14 cellular contexts compared by ENCODE assay signal in genomic region chr2:170576296-170576695, GRCh38.
DNase-seq lines count a peak whose midpoint lies in the region; TF ChIP-seq lines count a peak whose summit lies in the region.
"Had no signal": no experiment of that assay in that cellular context is flagged by ENCODE, and none has a peak within 500 bp of the region (broad histone marks: within the 10 kb centered on the region; RNA-seq: fewer than 3 reads in every experiment).

No MANE protein-coding gene starts in this region.

- intact Hi-C loops in dorsolateral prefrontal cortex (cut with DNase I): loop anchor here (5.0 to 10.0 kb wide), 2 partner anchors 89 to 91 kb away; no protein-coding TSS in a partner anchor

- H3K18ac ChIP-seq in neuronal stem cell (ENCODE audit: low read length): no peak overlapping the region

- H3K4ac ChIP-seq in neuronal stem cell (ENCODE audit: low read length): no peak overlapping the region

- no peaks in the 10 kb centered on the region for H3K36me3 ChIP-seq in neuronal stem cell (replicated peaks in 1 of 2; ENCODE audit: control insufficient read depth in 2 of 2, insufficient read depth in 2 of 2, low read length in 2 of 2)
- H3K36me3 ChIP-seq: BLaER1, HAP-1 had no signal

- H4K91ac ChIP-seq in neuronal stem cell (ENCODE audit: low read depth, low read length, poor library complexity): no peak overlapping the region

- H3K27me3 ChIP-seq in neuronal stem cell (ENCODE audit: control insufficient read depth in 3 of 3, insufficient read depth in 3 of 3, low read depth in 1 of 3, low read length in 3 of 3) (no peaks in the 10 kb centered on the region), dorsolateral prefrontal cortex (peaks cover 0 to 4% (median 0%) of the 10 kb centered on the region in 45 donors)
- H3K27me3 ChIP-seq: BLaER1 had no signal

- H3K79me1 ChIP-seq in neuronal stem cell (ENCODE audit: low read depth, low read length): no peaks in the 10 kb centered on the region

- DNase-seq in LHCN-M2 (ENCODE audit: low read depth): peak; percentile 6
- peak; percentile 42 for DNase-seq in globus pallidus (ENCODE audit: low spot score)
- DNase-seq in neuronal stem cell (ENCODE audit: low spot score): no peak
- no peak for DNase-seq in NK-92 treated with Interleukin-12 subunit alpha and Interleukin-12 subunit beta, amount 100 ng/mL, for 24 hours (lab: John Stamatoyannopoulos, UW)
- DNase-seq in dorsolateral prefrontal cortex: no peak
- no peak for DNase-seq in NCI-H1092 treated with DMSO at 0.1 percent for 48 hours (lab: John Stamatoyannopoulos, UW)
- DNase-seq in SKM-1 treated with dmso at 0.1 percent for 144 hours (lab: John Stamatoyannopoulos, UW; ENCODE audit: unreplicated experiment): no peak
- DNase-seq: CD8-positive, alpha-beta memory T cell; DMS53; GF-D8; GOT3 had no signal

- no peak overlapping the region for H3K23ac ChIP-seq in neuronal stem cell (ENCODE audit: low read depth, low read length, poor library complexity)

- no peak overlapping the region for H4K8ac ChIP-seq in neuronal stem cell (ENCODE audit: low read depth, low read length)

- no peak overlapping the region for H2BK15ac ChIP-seq in neuronal stem cell (ENCODE audit: low read length)

- H3K14ac ChIP-seq in neuronal stem cell (ENCODE audit: low read length): no peak overlapping the region

- no peaks in the 10 kb centered on the region for H3K4me1 ChIP-seq in neuronal stem cell (ENCODE audit: control insufficient read depth in 2 of 2, insufficient read depth in 1 of 2, low read depth in 1 of 2, low read length in 2 of 2)
- H3K4me1 ChIP-seq: A549, BLaER1, HAP-1 had no signal

- WGBS in neuronal stem cell (ENCODE audit: extremely low coverage in 2 of 2, insufficient read length in 2 of 2, insufficient replicate concordance in 1 of 2), 2 donors: no CpG with 5 or more reads among the region's 7 CpGs

- H3K4me3 ChIP-seq in neuronal stem cell (ENCODE audit: low read length in 2 of 2): no peak overlapping the region
- H3K4me3 ChIP-seq in dorsolateral prefrontal cortex: no peak overlapping the region
- H3K4me3 ChIP-seq: A549, BLaER1, HAP-1 had no signal

- H2BK120ac ChIP-seq in neuronal stem cell (ENCODE audit: low read depth, low read length): no peak overlapping the region

- H3K9ac ChIP-seq in neuronal stem cell (ENCODE audit: low read depth, low read length, poor library complexity): no peak overlapping the region
- H3K9ac ChIP-seq: BLaER1 had no signal

- no peak overlapping the region for H3K4me2 ChIP-seq in neuronal stem cell (ENCODE audit: insufficient read depth, low read length, poor library complexity, severe bottlenecking)
- H3K4me2 ChIP-seq: A549, BLaER1 had no signal

- no peak overlapping the region for H2BK12ac ChIP-seq in neuronal stem cell (ENCODE audit: low read length)

- H2AFZ ChIP-seq in neuronal stem cell (ENCODE audit: low read length): peak overlapping the region; percentile 33

- H3K27ac ChIP-seq in neuronal stem cell (replicated peaks; ENCODE audit: low read length) (no peak overlapping the region), dorsolateral prefrontal cortex (no peak overlapping the region)
- H3K27ac ChIP-seq: A549, BLaER1 had no signal

- no peak overlapping the region for H2BK5ac ChIP-seq in neuronal stem cell (ENCODE audit: low read length)

- TF ChIP-seq CTCF in dorsolateral prefrontal cortex (IDR thresholded peaks at IDR 0.05 in 54 of 56, conservative IDR thresholded peaks at IDR 0.05 in 2 of 56; ENCODE audit: low read depth in 1 of 56, partially characterized antibody in 56 of 56): peak in 21 of 56 donors; percentile 10 to 48 (median 29)

- H2AK5ac ChIP-seq in neuronal stem cell (ENCODE audit: low read depth, low read length): no peak overlapping the region

- H3K9me3 ChIP-seq in neuronal stem cell (replicated peaks in 1 of 2; ENCODE audit: control insufficient read depth in 2 of 2, insufficient read depth in 1 of 2, low read depth in 1 of 2, low read length in 2 of 2): no peaks in the 10 kb centered on the region
- H3K9me3 ChIP-seq: A549, BLaER1, HAP-1 had no signal

Comparison
In these comparisons a context has a peak if more than half of its experiments do, and no peak if none do; other contexts are left out.
1. DNase-seq: peak in LHCN-M2 (single experiment) and globus pallidus (single experiment); none in neuronal stem cell (single experiment), NK-92 treated with Interleukin-12 subunit alpha and Interleukin-12 subunit beta, amount 100 ng/mL, for 24 hours (single experiment), dorsolateral prefrontal cortex (0 of 10), NCI-H1092 treated with DMSO at 0.1 percent for 48 hours (single experiment) and SKM-1 treated with dmso at 0.1 percent for 144 hours (single experiment).